29 cellular contexts compared by ENCODE assay signal in the genomic region with DNA sequence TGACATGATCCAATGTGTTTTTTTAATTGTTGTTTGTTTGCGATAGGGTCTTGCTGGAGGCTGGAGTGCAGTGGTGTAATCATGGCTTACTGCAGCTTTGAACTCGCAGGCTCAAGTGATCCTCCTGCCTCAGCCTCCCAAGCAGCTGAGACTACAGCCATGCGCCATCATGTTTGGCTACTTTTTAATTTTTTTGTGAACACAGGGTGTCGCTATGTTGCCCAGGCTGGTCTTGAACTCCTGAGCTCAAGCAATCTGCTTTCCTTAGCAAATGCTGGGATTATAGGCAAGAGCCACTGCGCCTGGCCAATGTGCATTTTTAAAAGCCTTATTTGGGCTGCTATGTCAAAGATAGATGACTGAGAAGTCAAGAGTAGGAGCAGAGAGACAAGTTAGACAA.
"Had no signal": no experiment of that assay in that cellular context is flagged by ENCODE, and none has a peak within 500 bp of the region (broad histone marks: within the 10 kb centered on the region; RNA-seq: fewer than 3 reads in every experiment).

No MANE protein-coding gene starts in this region.

- H3K9ac ChIP-seq: parathyroid adenoma had no signal

- H3K27me3 ChIP-seq: neutrophil, ovary, right lobe of liver, sigmoid colon, stomach, thyroid gland, tibial nerve, upper lobe of right lung, uterus had no signal

- DNase-seq: naive thymus-derived CD8-positive, alpha-beta T cell; nephron progenitor cell; nucleus accumbens; ovary; posterior cingulate gyrus; psoas muscle; right cardiac atrium; right lobe of liver; sigmoid colon; small intestine; stimulated activated CD4-positive, alpha-beta T cell treated with anti-CD3 and anti-CD28 coated beads, Interleukin-15, amount 100 ng/mL, for 24 hours; stimulated activated CD4-positive, alpha-beta T cell treated with anti-CD3 and anti-CD28 coated beads, Interleukin-2, amount 100 ng/mL, for 24 hours; stimulated activated CD4-positive, alpha-beta T cell treated with anti-CD3 and anti-CD28 coated beads, Interleukin-2, amount 100 ng/mL, for 48 hours; stimulated activated CD4-positive, alpha-beta T cell treated with anti-CD3 and anti-CD28 coated beads, Interleukin-4, amount 100 ng/mL, for 24 hours; stimulated activated naive B cell treated with anti-CD40 and anti-IgM and Interleukin-4, amounts not matched to agents 10 μg/mL and 1 μg/mL and 100 μg/mL, for 72 hours; stimulated activated naive CD4-positive, alpha-beta T cell treated with Interleukin-2 at 50 U/mL for 16 hours; stomach; thyroid gland; upper lobe of right lung; uterus had no signal

- H3K27me3 Mint-ChIP-seq: stimulated activated naive B cell treated with anti-CD40 and anti-IgM and Interleukin-4, amounts not matched to agents 10 μg/mL and 1 μg/mL and 100 μg/mL, for 72 hours; stimulated activated naive CD8-positive, alpha-beta T cell treated with anti-CD3 and anti-CD28 coated beads, Interleukin-15, Interleukin-2, amounts not matched to agents 100 ng/mL and 50 ng/mL, for 24 hours had no signal

- H3K4me3 ChIP-seq: ovary, psoas muscle, right lobe of liver, sigmoid colon, stomach, thoracic aorta, thyroid gland, tibial nerve, upper lobe of right lung, uterus had no signal

- H3K4me1 Mint-ChIP-seq: naive thymus-derived CD8-positive, alpha-beta T cell; neural crest cell had no signal

- H3K9me3 Mint-ChIP-seq: naive thymus-derived CD8-positive, alpha-beta T cell; natural killer cell treated with Interleukin-12 subunit alpha and Interleukin-12 subunit beta and Interleukin-15 and Interleukin-18, amount 100 ng/mL, for 72 hours; nephron progenitor cell; neural crest cell; stimulated activated effector memory CD8-positive, alpha-beta T cell treated with anti-CD3 and anti-CD28 coated beads, Interleukin-12 subunit alpha, Interleukin-12 subunit beta, amount 100 ng/mL, for 72 hours; stimulated activated naive CD8-positive, alpha-beta T cell treated with anti-CD3 and anti-CD28 coated beads, Interleukin-15, Interleukin-2, amounts not matched to agents 100 ng/mL and 50 ng/mL, for 24 hours had no signal

- H3K9me3 ChIP-seq: neutrophil, ovary, psoas muscle, right lobe of liver, sigmoid colon, stomach, thoracic aorta, thyroid gland, tibial nerve, upper lobe of right lung, uterus had no signal

- H3K27ac Mint-ChIP-seq: naive thymus-derived CD8-positive, alpha-beta T cell; natural killer cell treated with Interleukin-12 subunit alpha and Interleukin-12 subunit beta and Interleukin-15 and Interleukin-18, amount 100 ng/mL, for 72 hours; nephron progenitor cell; progenitor cell of endocrine pancreas; stimulated activated effector memory CD8-positive, alpha-beta T cell treated with anti-CD3 and anti-CD28 coated beads, Interleukin-12 subunit alpha, Interleukin-12 subunit beta, amount 100 ng/mL, for 72 hours; stimulated activated naive B cell treated with anti-CD40 and anti-IgM and Interleukin-4, amounts not matched to agents 10 μg/mL and 1 μg/mL and 100 μg/mL, for 72 hours; stimulated activated naive CD8-positive, alpha-beta T cell treated with anti-CD3 and anti-CD28 coated beads, Interleukin-15, Interleukin-2, amounts not matched to agents 100 ng/mL and 50 ng/mL, for 24 hours had no signal

- H3K4me3 Mint-ChIP-seq: naive thymus-derived CD8-positive, alpha-beta T cell; natural killer cell treated with Interleukin-12 subunit alpha and Interleukin-12 subunit beta and Interleukin-15 and Interleukin-18, amount 100 ng/mL, for 72 hours; nephron progenitor cell; neural crest cell; stimulated activated effector memory CD8-positive, alpha-beta T cell treated with anti-CD3 and anti-CD28 coated beads, Interleukin-12 subunit alpha, Interleukin-12 subunit beta, amount 100 ng/mL, for 72 hours; stimulated activated naive B cell treated with anti-CD40 and anti-IgM and Interleukin-4, amounts not matched to agents 10 μg/mL and 1 μg/mL and 100 μg/mL, for 72 hours; stimulated activated naive CD8-positive, alpha-beta T cell treated with anti-CD3 and anti-CD28 coated beads, Interleukin-15, Interleukin-2, amounts not matched to agents 100 ng/mL and 50 ng/mL, for 24 hours had no signal

- H3K79me2 ChIP-seq: parathyroid adenoma had no signal

- H3K27ac ChIP-seq: neutrophil, ovary, parathyroid adenoma, psoas muscle, right lobe of liver, sigmoid colon, stomach, thoracic aorta, thyroid gland, tibial nerve, upper lobe of right lung, uterus had no signal

- H3K36me3 Mint-ChIP-seq: naive thymus-derived CD8-positive, alpha-beta T cell; natural killer cell treated with Interleukin-12 subunit alpha and Interleukin-12 subunit beta and Interleukin-15 and Interleukin-18, amount 100 ng/mL, for 72 hours; stimulated activated effector memory CD8-positive, alpha-beta T cell treated with anti-CD3 and anti-CD28 coated beads, Interleukin-12 subunit alpha, Interleukin-12 subunit beta, amount 100 ng/mL, for 72 hours; stimulated activated naive B cell treated with anti-CD40 and anti-IgM and Interleukin-4, amounts not matched to agents 10 μg/mL and 1 μg/mL and 100 μg/mL, for 72 hours had no signal

- H3K36me3 ChIP-seq: neutrophil, ovary, right lobe of liver, sigmoid colon, stomach, thoracic aorta, thyroid gland, tibial nerve, upper lobe of right lung, uterus had no signal

- H3K4me1 ChIP-seq: parathyroid adenoma, psoas muscle, right lobe of liver, sigmoid colon, thyroid gland, tibial nerve, upper lobe of right lung, uterus had no signal

- H2AFZ ChIP-seq: parathyroid adenoma had no signal
